ENCODE assay signal across 23 cellular contexts in genomic region chr10:119001717-119002500, GRCh38.
"Had no signal": no experiment of that assay in that cellular context is flagged by ENCODE, and none has a peak within 500 bp of the region (broad histone marks: within the 10 kb centered on the region; RNA-seq: fewer than 3 reads in every experiment).

No MANE protein-coding gene starts in this region.

- H3K36me3 ChIP-seq: esophagus squamous epithelium, left ventricle myocardium inferior, lower lobe of right lung, neutrophil, right atrium auricular region, transverse colon had no signal

- H3K4me3 Mint-ChIP-seq: dendritic cell treated with granulocyte-macrophage colony-stimulating factor and Interleukin-4, amounts not matched to agents 40 ng/mL and 50 ng/mL, for 4 days; effector memory CD8-positive, alpha-beta T cell; memory B cell; nephron progenitor cell; stimulated activated memory B cell treated with anti-CD40 and anti-IgM and Interleukin-4, amounts not matched to agents 10 μg/mL and 1 μg/mL and 100 μg/mL, for 72 hours; stimulated activated naive CD8-positive, alpha-beta T cell treated with anti-CD3 and anti-CD28 coated beads, Interleukin-15, Interleukin-2, amounts not matched to agents 100 ng/mL and 50 ng/mL, for 24 hours had no signal

- H3K4me1 Mint-ChIP-seq: memory B cell; naive B cell; stimulated activated memory B cell treated with anti-CD40 and anti-IgM and Interleukin-4, amounts not matched to agents 10 μg/mL and 1 μg/mL and 100 μg/mL, for 72 hours had no signal

- H3K27ac ChIP-seq: esophagus squamous epithelium, left ventricle myocardium inferior, lower lobe of right lung, neutrophil, right atrium auricular region, testis, transverse colon had no signal

- H3K9me3 Mint-ChIP-seq: dendritic cell treated with granulocyte-macrophage colony-stimulating factor and Interleukin-4, amounts not matched to agents 40 ng/mL and 50 ng/mL, for 4 days; effector memory CD8-positive, alpha-beta T cell; stimulated activated naive CD8-positive, alpha-beta T cell treated with anti-CD3 and anti-CD28 coated beads, Interleukin-15, Interleukin-2, amounts not matched to agents 100 ng/mL and 50 ng/mL, for 24 hours had no signal

- ATAC-seq: effector memory CD8-positive, alpha-beta T cell; stimulated activated memory B cell treated with anti-CD40 and anti-IgM and Interleukin-4, amounts not matched to agents 10 μg/mL and 1 μg/mL and 100 μg/mL, for 72 hours had no signal

- H3K4me1 ChIP-seq: testis had no signal

- DNase-seq: cerebellar nuclear complex; effector memory CD8-positive, alpha-beta T cell; esophagus squamous epithelium; foreskin fibroblast; kidney; left cardiac atrium; left ventricle myocardium inferior; lower lobe of right lung; naive B cell; nephron progenitor cell; stimulated activated CD4-positive, alpha-beta T cell treated with anti-CD3 and anti-CD28 coated beads, Interleukin-2, amount 100 ng/mL, for 48 hours; stimulated activated CD8-positive, alpha-beta memory T cell treated with anti-CD3 and anti-CD28 coated beads, Interleukin-4, amount 100 ng/mL, for 48 hours; testis; transverse colon had no signal

- H3K9me3 ChIP-seq: esophagus squamous epithelium, left ventricle myocardium inferior, lower lobe of right lung, neutrophil, right atrium auricular region, testis, transverse colon had no signal

- H3K4me2 ChIP-seq: smooth muscle cell had no signal

- FAIRE-seq: colon, kidney, urothelium cell line had no signal

- H3K27me3 ChIP-seq: right atrium auricular region, testis, transverse colon had no signal

- H3K27ac Mint-ChIP-seq: dendritic cell treated with granulocyte-macrophage colony-stimulating factor and Interleukin-4, amounts not matched to agents 40 ng/mL and 50 ng/mL, for 4 days; effector memory CD8-positive, alpha-beta T cell; memory B cell; nephron progenitor cell; stimulated activated memory B cell treated with anti-CD40 and anti-IgM and Interleukin-4, amounts not matched to agents 10 μg/mL and 1 μg/mL and 100 μg/mL, for 72 hours; stimulated activated naive CD8-positive, alpha-beta T cell treated with anti-CD3 and anti-CD28 coated beads, Interleukin-15, Interleukin-2, amounts not matched to agents 100 ng/mL and 50 ng/mL, for 24 hours had no signal

- H3K36me3 Mint-ChIP-seq: memory B cell; stimulated activated memory B cell treated with anti-CD40 and anti-IgM and Interleukin-4, amounts not matched to agents 10 μg/mL and 1 μg/mL and 100 μg/mL, for 72 hours had no signal

- H3K4me3 ChIP-seq: esophagus squamous epithelium, left ventricle myocardium inferior, lower lobe of right lung, right atrium auricular region, smooth muscle cell, testis, transverse colon had no signal
